ENCODE assay signal across 26 cellular contexts in the genomic region with DNA sequence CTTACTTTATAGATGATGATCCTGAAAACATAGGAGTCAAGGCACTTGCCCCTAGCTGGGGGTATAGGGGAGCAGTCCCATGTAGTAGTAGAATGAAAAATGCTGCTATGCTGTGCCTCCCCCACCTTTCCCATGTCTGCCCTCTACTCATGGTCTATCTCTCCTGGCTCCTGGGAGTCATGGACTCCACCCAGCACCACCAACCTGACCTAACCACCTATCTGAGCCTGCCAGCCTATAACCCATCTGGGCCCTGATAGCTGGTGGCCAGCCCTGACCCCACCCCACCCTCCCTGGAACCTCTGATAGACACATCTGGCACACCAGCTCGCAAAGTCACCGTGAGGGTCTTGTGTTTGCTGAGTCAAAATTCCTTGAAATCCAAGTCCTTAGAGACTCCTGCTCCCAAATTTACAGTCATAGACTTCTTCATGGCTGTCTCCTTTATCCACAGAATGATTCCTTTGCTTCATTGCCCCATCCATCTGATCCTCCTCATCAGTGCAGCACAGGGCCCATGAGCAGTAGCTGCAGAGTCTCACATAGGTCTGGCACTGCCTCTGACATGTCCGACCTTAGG. TPM values are rescaled to one million over a fixed set of nuclear protein-coding genes. Genes with fewer than 3 reads are reported as not detected.
"Had no signal": no experiment of that assay in that cellular context is flagged by ENCODE, and none has a peak within 500 bp of the region (broad histone marks: within the 10 kb centered on the region; RNA-seq: fewer than 3 reads in every experiment).

No MANE protein-coding gene starts in this region.

- H3K27me3 ChIP-seq: hepatocyte, pancreas, right lobe of liver, testis, tibial nerve, upper lobe of right lung, vagina had no signal

- H3K36me3 ChIP-seq: left ventricle myocardium inferior, lower lobe of right lung, pancreas, right lobe of liver, tibial nerve, upper lobe of right lung, vagina had no signal

- H3K9me3 Mint-ChIP-seq: dendritic cell treated with granulocyte-macrophage colony-stimulating factor and Interleukin-4, amounts not matched to agents 40 ng/mL and 50 ng/mL, for 4 days; nephron; stimulated activated effector memory CD8-positive, alpha-beta T cell treated with anti-CD3 and anti-CD28 coated beads, Interleukin-12 subunit alpha, Interleukin-12 subunit beta, amount 100 ng/mL, for 72 hours; stimulated activated naive CD8-positive, alpha-beta T cell treated with anti-CD3 and anti-CD28 coated beads, Interleukin-15, Interleukin-2, amounts not matched to agents 100 ng/mL and 50 ng/mL, for 24 hours had no signal

- H3K27ac Mint-ChIP-seq: dendritic cell treated with granulocyte-macrophage colony-stimulating factor and Interleukin-4, amounts not matched to agents 40 ng/mL and 50 ng/mL, for 4 days; naive B cell; nephron; progenitor cell of endocrine pancreas; stimulated activated effector memory CD8-positive, alpha-beta T cell treated with anti-CD3 and anti-CD28 coated beads, Interleukin-12 subunit alpha, Interleukin-12 subunit beta, amount 100 ng/mL, for 72 hours; stimulated activated naive CD8-positive, alpha-beta T cell treated with anti-CD3 and anti-CD28 coated beads, Interleukin-15, Interleukin-2, amounts not matched to agents 100 ng/mL and 50 ng/mL, for 24 hours had no signal

- H3K4me3 ChIP-seq: hepatocyte, left ventricle myocardium inferior, lower lobe of right lung, pancreas, right lobe of liver, testis, tibial nerve, upper lobe of right lung, vagina had no signal

- H3K27ac ChIP-seq: hepatocyte, left ventricle myocardium inferior, lower lobe of right lung, pancreas, right lobe of liver, testis, tibial nerve, upper lobe of right lung, vagina had no signal

- H3K4me3 Mint-ChIP-seq: dendritic cell treated with granulocyte-macrophage colony-stimulating factor and Interleukin-4, amounts not matched to agents 40 ng/mL and 50 ng/mL, for 4 days; naive B cell; nephron; stimulated activated effector memory CD8-positive, alpha-beta T cell treated with anti-CD3 and anti-CD28 coated beads, Interleukin-12 subunit alpha, Interleukin-12 subunit beta, amount 100 ng/mL, for 72 hours; stimulated activated naive CD8-positive, alpha-beta T cell treated with anti-CD3 and anti-CD28 coated beads, Interleukin-15, Interleukin-2, amounts not matched to agents 100 ng/mL and 50 ng/mL, for 24 hours had no signal

- H3K9me3 ChIP-seq: left ventricle myocardium inferior, lower lobe of right lung, pancreas, right lobe of liver, testis, tibial nerve, upper lobe of right lung, vagina had no signal

- H3K36me3 Mint-ChIP-seq: naive B cell; stimulated activated effector memory CD8-positive, alpha-beta T cell treated with anti-CD3 and anti-CD28 coated beads, Interleukin-12 subunit alpha, Interleukin-12 subunit beta, amount 100 ng/mL, for 72 hours had no signal

- H3K27me3 Mint-ChIP-seq: dendritic cell treated with granulocyte-macrophage colony-stimulating factor and Interleukin-4, amounts not matched to agents 40 ng/mL and 50 ng/mL, for 4 days; progenitor cell of endocrine pancreas had no signal

- H3K4me1 Mint-ChIP-seq: naive B cell; nephron; stimulated activated effector memory CD8-positive, alpha-beta T cell treated with anti-CD3 and anti-CD28 coated beads, Interleukin-12 subunit alpha, Interleukin-12 subunit beta, amount 100 ng/mL, for 72 hours had no signal

- DNase-seq: foreskin melanocyte; head of caudate nucleus; kidney; left cardiac atrium; left ventricle myocardium inferior; lower lobe of right lung; mesendoderm; naive B cell; occipital lobe; pancreas; right lobe of liver; stimulated activated CD4-positive, alpha-beta T cell treated with anti-CD3 and anti-CD28 coated beads, Interleukin-4, amount 100 ng/mL, for 1 hour; stimulated activated CD8-positive, alpha-beta memory T cell treated with anti-CD3 and anti-CD28 coated beads, Interleukin-4, amount 100 ng/mL, for 48 hours; testis; upper lobe of right lung had no signal

- ATAC-seq: left cardiac atrium; pancreas; stimulated activated effector memory CD8-positive, alpha-beta T cell treated with anti-CD3 and anti-CD28 coated beads, Interleukin-12 subunit alpha, Interleukin-12 subunit beta, amount 100 ng/mL, for 72 hours; upper lobe of right lung had no signal

- H3K4me2 ChIP-seq: hepatocyte had no signal

- H2AFZ ChIP-seq: hepatocyte had no signal

- H3K4me1 ChIP-seq: left ventricle myocardium inferior, lower lobe of right lung, pancreas, right lobe of liver, testis, upper lobe of right lung, vagina had no signal

RNA-seq across cellular contexts. Expression of gene HBE1, which starts 14.9 kb away (rescaled TPM):
- total RNA-seq: kidney, left cardiac atrium, left ventricle myocardium inferior, lower lobe of right lung, progenitor cell of endocrine pancreas, renal cortical epithelial cell, right lobe of liver, subcutaneous adipose tissue, tibial nerve, upper lobe of right lung, vagina had no signal
- polyA plus RNA-seq: esophagus, pancreas had no signal

RNA-seq across cellular contexts. Expression of gene OR51B4, which starts 17.1 kb away (rescaled TPM):
- total RNA-seq: hepatocyte, kidney, left cardiac atrium, left ventricle myocardium inferior, lower lobe of right lung, pancreas, progenitor cell of endocrine pancreas, renal cortical epithelial cell, right lobe of liver, subcutaneous adipose tissue, upper lobe of right lung, vagina had no signal
- polyA plus RNA-seq: esophagus, hepatocyte, pancreas had no signal

RNA-seq across cellular contexts. Expression of gene HBG2, which starts 30.1 kb away (rescaled TPM):
- total RNA-seq: hepatocyte, kidney, left cardiac atrium, left ventricle myocardium inferior, progenitor cell of endocrine pancreas, renal cortical epithelial cell, right lobe of liver, subcutaneous adipose tissue, testis, tibial nerve, vagina had no signal
- polyA plus RNA-seq: esophagus, hepatocyte, pancreas had no signal

RNA-seq across cellular contexts. Expression of gene HBG1, which starts 35.0 kb away (rescaled TPM):
- total RNA-seq: hepatocyte, kidney, left cardiac atrium, left ventricle myocardium inferior, lower lobe of right lung, progenitor cell of endocrine pancreas, renal cortical epithelial cell, right lobe of liver, subcutaneous adipose tissue, testis, tibial nerve, upper lobe of right lung, vagina had no signal
- polyA plus RNA-seq: esophagus, hepatocyte, pancreas had no signal

RNA-seq across cellular contexts. Expression of gene OR51B2, which starts 39.5 kb away (rescaled TPM):
- total RNA-seq: hepatocyte, kidney, left cardiac atrium, left ventricle myocardium inferior, lower lobe of right lung, pancreas, progenitor cell of endocrine pancreas, renal cortical epithelial cell, right lobe of liver, subcutaneous adipose tissue, upper lobe of right lung, vagina had no signal
- polyA plus RNA-seq: esophagus, hepatocyte, pancreas had no signal
